Comparison of ENCODE assay signal across 8 cellular contexts in the genomic region with DNA sequence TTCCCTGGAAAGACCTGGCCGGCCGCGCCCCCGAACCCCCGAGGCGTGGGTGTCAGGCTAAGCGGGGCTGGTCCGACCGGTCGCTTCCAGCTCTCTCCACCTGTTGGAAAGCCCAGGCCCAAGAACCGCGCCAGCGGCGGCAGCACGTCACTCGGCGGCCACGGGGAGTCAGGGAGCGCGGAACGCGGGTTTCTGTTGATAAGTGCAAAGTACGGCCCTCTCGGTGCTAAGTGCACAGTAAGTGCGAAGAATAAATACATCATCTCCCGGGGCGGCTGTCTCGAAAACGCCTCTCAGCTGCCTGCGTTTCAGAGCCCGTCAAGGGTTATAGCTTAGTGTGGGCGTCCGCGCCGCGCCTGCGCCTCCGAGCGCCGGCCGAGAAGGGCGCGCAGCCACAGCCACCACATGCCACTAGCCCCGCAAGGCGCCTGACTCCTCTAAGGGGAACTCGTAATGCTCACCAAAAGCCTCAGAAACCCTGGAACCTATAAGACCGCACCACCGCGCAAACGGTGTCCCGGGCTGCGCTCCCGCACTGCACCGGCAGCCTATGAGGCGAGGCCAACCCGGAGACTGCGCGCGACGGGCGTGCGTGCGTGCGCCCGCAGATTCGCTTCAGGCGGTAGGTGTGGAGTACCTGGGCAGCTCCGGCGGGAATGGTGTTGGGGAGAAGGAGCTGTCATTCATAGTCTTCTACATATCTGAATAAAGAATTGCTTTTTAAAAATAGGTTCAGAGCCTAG. TPM values are rescaled to one million over a fixed set of nuclear protein-coding genes. Genes with fewer than 3 reads are reported as not detected.
DNase-seq lines count a peak whose midpoint lies in the region; ATAC-seq lines count a peak whose summit lies in the region.

No MANE protein-coding gene starts in this region.

- H3K27ac ChIP-seq in mesodermal cell (ENCODE audit: low read depth, low read length, severe bottlenecking): no peak overlapping the region

- peak overlapping the region; percentile 42 for H3K4me3 ChIP-seq in mesodermal cell (ENCODE audit: extremely low read depth, insufficient read depth, low read length, poor library complexity, severe bottlenecking)

- no peaks in the 10 kb centered on the region for H3K36me3 ChIP-seq in mesodermal cell (ENCODE audit: control insufficient read depth, insufficient read depth, low read length)

- H3K4me1 ChIP-seq in mesodermal cell (ENCODE audit: control insufficient read depth, insufficient read depth, low read length, poor library complexity, severe bottlenecking): no peaks in the 10 kb centered on the region

- peaks cover 0 to 5% (median 2%) of the 10 kb centered on the region in 3 donors for H3K4me1 Mint-ChIP-seq in T-cell

- ATAC-seq in HG02938 (IDR thresholded peaks at IDR 0.05; ENCODE audit: unreplicated experiment) (peak; percentile 15), T-cell (replicated peaks in 1 of 4) (no peak)

- CTCF ChIA-PET in T-cell (lab: Charles Lee): interaction anchor here in 1 of 2 donors (0.6 kb wide), 1 partner anchor 263 kb away, joined by 4 read pairs; no protein-coding TSS in a partner anchor

- peaks cover 63 to 72% of the 10 kb centered on the region in 2 donors for H3K27me3 Mint-ChIP-seq in T-cell

- no peaks in the 10 kb centered on the region for H3K9me3 ChIP-seq in mesodermal cell (ENCODE audit: control insufficient read depth, low read length)

- no peak overlapping the region for H3K27ac Mint-ChIP-seq in T-cell

- H3K9me3 Mint-ChIP-seq in T-cell: peaks cover 0 to 4% (median 2%) of the 10 kb centered on the region in 3 donors

- 0 to 1% methylated on average over 44 to 56 of the region's 69 CpGs for WGBS in mesodermal cell (ENCODE audit: insufficient coverage in 2 of 2), 2 experiments

- no peak overlapping the region for H3K4me3 Mint-ChIP-seq in T-cell

- H3K36me3 Mint-ChIP-seq in T-cell: no peaks in the 10 kb centered on the region

- POLR2A ChIA-PET in T-cell (lab: Charles Lee): no interaction called here

- peak; percentile 30 for DNase-seq in AG08395 (ENCODE audit: low spot score)
- peak; percentile 63 for DNase-seq in dermis blood vessel endothelial cell
- no peak for DNase-seq in amniotic stem cell (lab: John Stamatoyannopoulos, UW)
- no peak for DNase-seq in HCEC 1CT
- DNase-seq in NCI-H187 treated with DMSO at 0.1 percent for 48 hours (lab: John Stamatoyannopoulos, UW): no peak
- DNase-seq in T-cell: no peak

RNA-seq across cellular contexts. Expression of a gene that starts 9.2 kb away (rescaled TPM):
- total RNA-seq in dermis blood vessel endothelial cell: 0.68 and 1.7 TPM in 2 replicates
- polyA plus RNA-seq in mesodermal cell (2013, experiment 1 of 2): 1.9 TPM
- polyA plus RNA-seq in mesodermal cell (2013, experiment 2 of 2): 3.3 TPM
- not detected for total RNA-seq in T-cell

Comparison
In these comparisons a context has a peak if more than half of its experiments do, and no peak if none do; other contexts are left out.
1. DNase-seq: peak in AG08395 (single experiment) and dermis blood vessel endothelial cell (single experiment); none in amniotic stem cell (single experiment), HCEC 1CT (single experiment), NCI-H187 treated with DMSO at 0.1 percent for 48 hours (single experiment) and T-cell (0 of 34).